In genomic region chr11:36054628-36055027, GRCh38 we compare ENCODE assay signal across 26 cellular contexts.
"Had no signal": no experiment of that assay in that cellular context is flagged by ENCODE, and none has a peak within 500 bp of the region (broad histone marks: within the 10 kb centered on the region; RNA-seq: fewer than 3 reads in every experiment).

No MANE protein-coding gene starts in this region.

- H3K27ac Mint-ChIP-seq: activated CD4-positive, alpha-beta T cell treated with anti-CD3 and anti-CD28 coated beads, Interleukin-2, amount 10 ng/mL, durations not matched to agents 7 days and 5 days; activated CD8-positive, alpha-beta T cell treated with anti-CD3 and anti-CD28 coated beads, Interleukin-2, amount 10 ng/mL, durations not matched to agents 7 days and 5 days; activated naive CD4-positive, alpha-beta T cell treated with anti-CD3 and anti-CD28 coated beads, Interleukin-2, amount 50 U/mL, for 24 hours; activated naive CD8-positive, alpha-beta T cell treated with anti-CD3 and anti-CD28 coated beads, Interleukin-2, amount 10 ng/mL, durations not matched to agents 7 days and 5 days; activated T-cell treated with anti-CD3 and anti-CD28 coated beads, Interleukin-2, amount 50 U/mL, for 24 hours; activated T-helper 2 cell treated with anti-CD3 and anti-CD28 coated beads, Interferon-gamma antibody, Interleukin-2, Interleukin-4, amounts not matched to agents 10 μg/mL and 5 μg/mL and 100 μg/mL, durations not matched to agents 14 hours and 24 hours and 36 hours; T-helper 1 cell treated with Interleukin-12 subunit alpha and Interleukin-12 subunit beta and Interleukin-4 antibody, amounts not matched to agents 30 μg/mL and 1 μg/mL, for 36 hours; T-helper 2 cell treated with Interferon-gamma antibody and Interleukin-4, amounts not matched to agents 5 μg/mL and 100 μg/mL, for 36 hours had no signal

- H3K27ac ChIP-seq: ascending aorta, SJSA1 had no signal

- FAIRE-seq: bronchial epithelial cell, TTC549 had no signal

- DNase-seq: activated CD4-positive, alpha-beta T cell treated with anti-CD3 and anti-CD28 coated beads, Interleukin-2, amount 10 ng/mL, durations not matched to agents 7 days and 5 days; activated CD4-positive, alpha-beta T cell treated with anti-CD3 and anti-CD28 coated beads, Interleukin-2, amount 50 U/mL, for 48 hours; activated CD8-positive, alpha-beta T cell treated with anti-CD3 and anti-CD28 coated beads, Interleukin-2, amount 10 ng/mL, durations not matched to agents 7 days and 5 days; activated gamma-delta T cell; activated naive CD4-positive, alpha-beta T cell treated with Interleukin-2 at 50 U/mL for 16 hours; activated naive CD8-positive, alpha-beta T cell treated with anti-CD3 and anti-CD28 coated beads, Interleukin-2, amount 10 ng/mL, durations not matched to agents 7 days and 5 days; activated T-cell treated with anti-CD3 and anti-CD28 coated beads, Interleukin-2, amount 50 U/mL, for 24 hours; cerebellar nuclear complex; Kasumi-1; MG63; NCI-H1048; NCI-H1436 treated with DMSO at 0.1 percent for 48 hours; NCI-H1694 treated with DMSO at 0.1 percent for 48 hours; NCI-H2029; NCI-H345; SHP77; SK-N-SH had no signal

- H3K36me3 Mint-ChIP-seq: activated naive CD4-positive, alpha-beta T cell treated with anti-CD3 and anti-CD28 coated beads, Interleukin-2, amount 50 U/mL, for 24 hours; activated naive CD8-positive, alpha-beta T cell treated with anti-CD3 and anti-CD28 coated beads, Interleukin-2, amount 10 ng/mL, durations not matched to agents 7 days and 5 days had no signal

- H3K4me3 Mint-ChIP-seq: activated CD4-positive, alpha-beta T cell treated with anti-CD3 and anti-CD28 coated beads, Interleukin-2, amount 10 ng/mL, durations not matched to agents 7 days and 5 days; activated CD8-positive, alpha-beta T cell treated with anti-CD3 and anti-CD28 coated beads, Interleukin-2, amount 10 ng/mL, durations not matched to agents 7 days and 5 days; activated naive CD4-positive, alpha-beta T cell treated with anti-CD3 and anti-CD28 coated beads, Interleukin-2, amount 50 U/mL, for 24 hours; activated naive CD8-positive, alpha-beta T cell treated with anti-CD3 and anti-CD28 coated beads, Interleukin-2, amount 10 ng/mL, durations not matched to agents 7 days and 5 days; activated T-cell treated with anti-CD3 and anti-CD28 coated beads, Interleukin-2, amount 50 U/mL, for 24 hours; T-helper 1 cell treated with Interleukin-12 subunit alpha and Interleukin-12 subunit beta and Interleukin-4 antibody, amounts not matched to agents 30 μg/mL and 1 μg/mL, for 36 hours; T-helper 2 cell treated with Interferon-gamma antibody and Interleukin-4, amounts not matched to agents 5 μg/mL and 100 μg/mL, for 36 hours had no signal

- H3K4me1 ChIP-seq: ascending aorta, SJSA1 had no signal

- H3K36me3 ChIP-seq: ascending aorta, MG63, SJSA1 had no signal

- H3K4me3 ChIP-seq: ascending aorta, MG63, SJSA1 had no signal

- ATAC-seq: activated CD8-positive, alpha-beta T cell treated with anti-CD3 and anti-CD28 coated beads, Interleukin-2, amount 10 ng/mL, durations not matched to agents 7 days and 5 days; Panc1 had no signal

- H3K9ac ChIP-seq: SK-N-SH had no signal

- H3K4me1 Mint-ChIP-seq: activated CD4-positive, alpha-beta T cell treated with anti-CD3 and anti-CD28 coated beads, Interleukin-2, amount 10 ng/mL, durations not matched to agents 7 days and 5 days; activated naive CD4-positive, alpha-beta T cell treated with anti-CD3 and anti-CD28 coated beads, Interleukin-2, amount 50 U/mL, for 24 hours; activated naive CD8-positive, alpha-beta T cell treated with anti-CD3 and anti-CD28 coated beads, Interleukin-2, amount 10 ng/mL, durations not matched to agents 7 days and 5 days had no signal

- H3K9me3 ChIP-seq: ascending aorta, MG63, SJSA1, SK-N-SH had no signal

- H3K27me3 ChIP-seq: ascending aorta, MG63, SJSA1 had no signal

- H3K4me2 ChIP-seq: SK-N-SH had no signal
